In genomic region chr10:98134117-98134430, GRCh38 we compare ENCODE assay signal across 8 cellular contexts. TPM values are rescaled to one million over a fixed set of nuclear protein-coding genes. Genes with fewer than 3 reads are reported as not detected.
DNase-seq lines count a peak whose midpoint lies in the region; ATAC-seq and TF ChIP-seq lines count a peak whose summit lies in the region.

No MANE protein-coding gene starts in this region.

- H3K4me3 ChIP-seq in foreskin fibroblast (ENCODE audit: low read depth in 1 of 2, low read length in 2 of 2) (peak overlapping the region; percentile 71 to 99), skin epidermis (peak overlapping the region; percentile 58 to 98 (median 85))

- H3K18ac ChIP-seq in H9 (ENCODE audit: insufficient read length, low read depth, low read length): no peak overlapping the region

- H3K36me3 Mint-ChIP-seq in H9 (ENCODE audit: insufficient read depth in 1 of 3, low read depth in 3 of 3) (peaks cover 8 to 12% (median 8%) of the 10 kb centered on the region in 3 experiments), T-cell (no peaks in the 10 kb centered on the region)

- no peaks in the 10 kb centered on the region for H3K9me3 ChIP-seq in H9 (ENCODE audit: control insufficient read depth, low read depth, low read length)

- H4K20me1 ChIP-seq in H9 (ENCODE audit: control insufficient read depth, insufficient read depth, insufficient read length): no peaks in the 10 kb centered on the region

- H3K23me2 ChIP-seq in H9 (ENCODE audit: insufficient read length, low read depth, low read length, poor library complexity, severe bottlenecking): peaks cover 3% of the 10 kb centered on the region

- no peak overlapping the region for H2AK5ac ChIP-seq in H9 (ENCODE audit: insufficient read length, low read length)

- no peak overlapping the region for H2AFZ ChIP-seq in H9 (ENCODE audit: low read length)

- no peak overlapping the region for H4K91ac ChIP-seq in H9 (ENCODE audit: insufficient read length, low read depth, low read length)

- H3K27me3 Mint-ChIP-seq in H9 (ENCODE audit: low read depth) (no peaks in the 10 kb centered on the region; the same call in 1 of the 2 replicates), T-cell (peaks cover 0 to under 1% of the 10 kb centered on the region in 2 donors)

- H2BK20ac ChIP-seq in H9 (ENCODE audit: low read depth, low read length, poor library complexity, severe bottlenecking): no peak overlapping the region

- H3K79me1 ChIP-seq in H9 (ENCODE audit: insufficient read depth, low read depth, low read length, poor library complexity, severe bottlenecking): no peaks in the 10 kb centered on the region

- H3K4me3 Mint-ChIP-seq in H9 (peak overlapping the region; percentile 88 to 93), T-cell (peak overlapping the region; percentile 81 to 88 (median 86))

- ATAC-seq in T-cell (replicated peaks in 1 of 4) (no peak), GM18502 (IDR thresholded peaks at IDR 0.05; ENCODE audit: poor library complexity, unreplicated experiment) (no peak)

- H2BK15ac ChIP-seq in H9 (ENCODE audit: low read depth, low read length): no peak overlapping the region

- no peak overlapping the region for H3K27ac ChIP-seq in H9 (ENCODE audit: insufficient read length, low read depth, low read length)
- H3K27ac ChIP-seq in skin epidermis: peak overlapping the region in 19 of 21 experiments; percentile 73 to 99 (median 97)

- H3K14ac ChIP-seq in H9 (ENCODE audit: insufficient read depth, low read length): no peak overlapping the region

- H4K5ac ChIP-seq in H9 (ENCODE audit: insufficient read length, low read depth, low read length): no peak overlapping the region

- no peak overlapping the region for H3K23ac ChIP-seq in H9 (ENCODE audit: insufficient read length, low read depth, low read length)

- POLR2A ChIA-PET in T-cell (lab: Charles Lee): interaction anchor here in 1 of 2 donors (0.7 kb wide), 3 partner anchors 11 to 1599 kb away, joined by 3 to 4 read pairs (median 3); no protein-coding TSS in a partner anchor

- CTCF ChIA-PET in T-cell (lab: Charles Lee): interaction anchor here (0.7 to 1.2 kb wide), 3 partner anchors 38 to 1302 kb away, joined by 3 to 8 read pairs (median 3); no protein-coding TSS in a partner anchor

- no peak overlapping the region for H3T11ph ChIP-seq in H9 (ENCODE audit: low read length)

- H2BK120ac ChIP-seq in H9 (ENCODE audit: low read depth, low read length, poor library complexity, severe bottlenecking): no peak overlapping the region

- H3K27ac Mint-ChIP-seq in H9: peak overlapping the region in 1 of 3 experiments; percentile 98; a peak in 2 of 7 replicates
- H3K27ac Mint-ChIP-seq in T-cell: peak overlapping the region; percentile 93 to 97

- no peak overlapping the region for H3K56ac ChIP-seq in H9 (ENCODE audit: insufficient read length, low read depth, low read length)

- TF ChIP-seq CTCF in H9 (conservative IDR thresholded peaks at IDR 0.05) (no peak), foreskin fibroblast (IDR thresholded peaks at IDR 0.05; ENCODE audit: low read depth, low read length) (no peak)

- peak overlapping the region; percentile 77 for H3K4me2 ChIP-seq in H9 (ENCODE audit: insufficient read depth, insufficient read length, low read length)

- H2BK5ac ChIP-seq in H9 (ENCODE audit: insufficient read length, low read length): no peak overlapping the region

- peaks cover 4% of the 10 kb centered on the region; the same call in 1 of the 2 replicates for H3K79me2 ChIP-seq in H9 (ENCODE audit: insufficient read depth, low read length)

- H3K4me1 ChIP-seq in H9 (ENCODE audit: insufficient read depth, low read length): no peaks in the 10 kb centered on the region; the same call in 1 of the 2 replicates

- H3K9me3 Mint-ChIP-seq in H9 (peaks cover 12 to 19% of the 10 kb centered on the region in 2 experiments), T-cell (no peaks in the 10 kb centered on the region)

- H3K4me1 Mint-ChIP-seq in H9 (peaks cover 18 to 20% of the 10 kb centered on the region in 2 experiments), T-cell (peaks cover 44 to 50% (median 45%) of the 10 kb centered on the region in 3 donors)

- no peak overlapping the region for H3K9ac ChIP-seq in H9 (ENCODE audit: extremely low read depth, insufficient read length, low read length)

- H3K27me3 ChIP-seq in H9 (ENCODE audit: insufficient read depth, low read length): no peaks in the 10 kb centered on the region

- no peak overlapping the region for H4K8ac ChIP-seq in H9 (replicated peaks; ENCODE audit: insufficient read length, low read depth, low read length)

- WGBS in H9 (ENCODE audit: extremely low coverage, insufficient read length, low lambda C conversion rate): no CpG with 5 or more reads among the region's 5 CpGs

- no peak overlapping the region for H3K4ac ChIP-seq in H9 (ENCODE audit: low read depth, low read length)

- no peak overlapping the region for H2BK12ac ChIP-seq in H9 (ENCODE audit: insufficient read length, low read depth, low read length)

- DNase-seq in H9: no peak
- DNase-seq in T-cell: no peak
- DNase-seq in foreskin fibroblast: no peak
- no peak for DNase-seq in NCI-H2081 (lab: John Stamatoyannopoulos, UW)
- no peak for DNase-seq in hippocampal formation (lab: John Stamatoyannopoulos, UW)
- no peak for DNase-seq in OCI-M1 (lab: John Stamatoyannopoulos, UW)

RNA-seq across cellular contexts. Expression of gene R3HCC1L, which starts 0.4 kb away (rescaled TPM):
- total RNA-seq in H9 (2021): 15.5 and 18.5 TPM in 2 replicates
- total RNA-seq in T-cell: 10 to 100 TPM; 21.5 to 23.4 (median 22.6) TPM
